26 cellular contexts compared by ENCODE assay signal in genomic region chr5:108508976-108509375, GRCh38.
"Had no signal": no experiment of that assay in that cellular context is flagged by ENCODE, and none has a peak within 500 bp of the region (broad histone marks: within the 10 kb centered on the region; RNA-seq: fewer than 3 reads in every experiment).

No MANE protein-coding gene starts in this region.

- H3K4me3 ChIP-seq: stomach, suprapubic skin, testis, thoracic aorta, thyroid gland, tibial artery, tibial nerve, transverse colon, upper lobe of left lung, upper lobe of right lung, uterus, vagina had no signal

- H3K27me3 ChIP-seq: stomach, testis, thyroid gland, tibial artery, tibial nerve, transverse colon, upper lobe of left lung, upper lobe of right lung, uterus, vagina had no signal

- H3K36me3 ChIP-seq: stomach, suprapubic skin, thoracic aorta, thyroid gland, tibial artery, tibial nerve, transverse colon, upper lobe of left lung, upper lobe of right lung, uterus, vagina had no signal

- H3K9me3 ChIP-seq: stomach, suprapubic skin, testis, thoracic aorta, thyroid gland, tibial artery, tibial nerve, transverse colon, upper lobe of left lung, upper lobe of right lung, uterus, vagina had no signal

- H3K27ac ChIP-seq: stomach, suprapubic skin, testis, thoracic aorta, thyroid gland, tibial artery, tibial nerve, transverse colon, upper lobe of left lung, upper lobe of right lung, uterus, vagina had no signal

- H3K4me1 ChIP-seq: stomach, suprapubic skin, testis, thyroid gland, tibial artery, tibial nerve, transverse colon, upper lobe of left lung, upper lobe of right lung, uterus, vagina had no signal

- DNase-seq: stimulated activated CD4-positive, alpha-beta T cell treated with anti-CD3 and anti-CD28 coated beads, Interleukin-2, amount 100 ng/mL, for 48 hours; stimulated activated CD4-positive, alpha-beta T cell treated with anti-CD3 and anti-CD28 coated beads, Interleukin-4, amount 100 ng/mL, for 1 hour; stimulated activated CD4-positive, alpha-beta T cell treated with anti-CD3 and anti-CD28 coated beads, Interleukin-4, amount 100 ng/mL, for 24 hours; stimulated activated CD4-positive, alpha-beta T cell treated with anti-CD3 and anti-CD28 coated beads, Interleukin-4, amount 100 ng/mL, for 4 hours; stimulated activated CD8-positive, alpha-beta memory T cell treated with anti-CD3 and anti-CD28 coated beads, Interleukin-4, amount 100 ng/mL, for 48 hours; stimulated activated naive B cell treated with anti-CD40 and anti-IgM and Interleukin-4, amounts not matched to agents 10 μg/mL and 1 μg/mL and 100 μg/mL, for 72 hours; stimulated activated naive CD4-positive, alpha-beta T cell; stimulated activated naive CD4-positive, alpha-beta T cell treated with Interleukin-2 at 50 U/mL for 16 hours; stimulated activated naive CD8-positive, alpha-beta T cell treated with anti-CD3 and anti-CD28 coated beads, Interleukin-15, amount 100 ng/mL, for 72 hours; stimulated activated naive CD8-positive, alpha-beta T cell treated with anti-CD3 and anti-CD28 coated beads, Interleukin-15, Interleukin-2, amounts not matched to agents 100 U/mL and 50 U/mL, for 24 hours; stomach; substantia nigra; testis; thyroid gland; tibial artery; transverse colon; trophoblast cell; upper lobe of left lung; upper lobe of right lung; uterus had no signal

- ATAC-seq: stimulated activated effector memory CD8-positive, alpha-beta T cell treated with anti-CD3 and anti-CD28 coated beads, Interleukin-12 subunit alpha, Interleukin-12 subunit beta, amount 100 ng/mL, for 72 hours; stimulated activated memory B cell treated with anti-CD40 and anti-IgM and Interleukin-4, amounts not matched to agents 10 μg/mL and 1 μg/mL and 100 μg/mL, for 72 hours; stimulated activated naive B cell treated with anti-CD40 and anti-IgM and Interleukin-4, amounts not matched to agents 10 μg/mL and 1 μg/mL and 100 μg/mL, for 72 hours; stimulated activated naive CD8-positive, alpha-beta T cell treated with anti-CD3 and anti-CD28 coated beads, Interleukin-15, amount 100 ng/mL, for 72 hours; stimulated activated naive CD8-positive, alpha-beta T cell treated with anti-CD3 and anti-CD28 coated beads, Interleukin-15, Interleukin-2, amounts not matched to agents 100 U/mL and 50 U/mL, for 24 hours; upper lobe of right lung had no signal
